8 cellular contexts compared by ENCODE assay signal in the genomic region with DNA sequence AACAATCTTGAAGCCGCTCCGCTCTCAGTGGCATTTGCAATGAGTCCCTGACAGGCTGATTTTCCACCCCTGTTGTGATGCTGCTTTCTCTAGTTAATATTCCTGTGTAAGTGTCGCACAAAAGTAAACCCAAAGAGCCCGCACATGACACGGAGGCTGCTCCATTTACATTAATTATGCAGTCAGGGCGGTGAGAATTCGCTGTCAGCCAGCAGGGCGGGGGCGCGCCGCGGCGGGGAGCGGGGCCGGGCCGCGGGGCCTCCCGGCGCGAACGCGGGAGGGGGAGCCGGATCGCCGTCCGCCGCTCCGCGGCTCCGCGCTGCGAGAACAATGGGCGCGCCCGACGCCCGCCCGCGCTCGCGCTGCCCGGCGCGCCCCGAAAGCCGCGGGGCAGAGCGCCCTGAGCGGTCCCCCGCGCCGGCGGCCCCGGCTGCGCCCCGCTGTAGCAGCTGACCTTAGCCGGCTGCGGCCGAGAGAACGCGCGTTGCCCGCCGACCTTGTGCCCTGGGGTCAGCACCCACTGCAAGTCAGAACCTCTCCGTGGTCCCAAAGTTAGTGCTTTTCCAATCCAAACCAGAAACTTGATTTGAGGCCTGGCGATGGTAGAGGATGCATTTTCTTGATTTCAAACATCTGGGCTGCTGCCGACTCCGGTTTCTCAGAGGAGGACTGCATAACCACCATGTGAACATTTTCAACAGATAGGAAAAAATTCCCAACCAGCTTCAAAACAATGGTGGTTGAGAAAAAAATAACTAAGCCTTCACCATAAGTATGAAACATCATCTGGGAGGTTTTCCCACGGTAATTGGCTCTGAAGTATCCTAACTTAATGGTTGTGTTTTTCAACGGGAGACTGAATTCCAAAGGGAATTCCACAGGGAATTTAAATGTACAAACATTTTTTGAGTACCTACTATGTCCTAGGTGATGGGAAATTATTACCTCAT.
DNase-seq lines count a peak whose midpoint lies in the region; ATAC-seq, FAIRE-seq and TF ChIP-seq lines count a peak whose summit lies in the region.

No MANE protein-coding gene starts in this region.

- peak overlapping the region; percentile 11 for H3K27ac Mint-ChIP-seq in stimulated activated memory B cell treated with anti-CD40 and anti-IgM and Interleukin-4, amounts not matched to agents 10 μg/mL and 1 μg/mL and 100 μg/mL, for 72 hours

- H3K4me1 ChIP-seq in mononuclear cell (ENCODE audit: insufficient read depth, low read length) = peaks cover 11% of the 10 kb centered on the region

- H3K27me3 ChIP-seq in mononuclear cell (ENCODE audit: insufficient read depth, low read length) = peaks cover 33% of the 10 kb centered on the region

- H3K36me3 Mint-ChIP-seq in stimulated activated memory B cell treated with anti-CD40 and anti-IgM and Interleukin-4, amounts not matched to agents 10 μg/mL and 1 μg/mL and 100 μg/mL, for 72 hours = no peaks in the 10 kb centered on the region

- peak; percentile 53 for ATAC-seq in GM19395 (IDR thresholded peaks at IDR 0.05; ENCODE audit: unreplicated experiment)
- ATAC-seq in stimulated activated memory B cell treated with anti-CD40 and anti-IgM and Interleukin-4, amounts not matched to agents 10 μg/mL and 1 μg/mL and 100 μg/mL, for 72 hours = peak; percentile 69

- H3K4me3 ChIP-seq in mononuclear cell (ENCODE audit: low read length) = peak overlapping the region; percentile 37

- no peaks in the 10 kb centered on the region for H3K9me3 Mint-ChIP-seq in stimulated activated memory B cell treated with anti-CD40 and anti-IgM and Interleukin-4, amounts not matched to agents 10 μg/mL and 1 μg/mL and 100 μg/mL, for 72 hours

- no peak for FAIRE-seq in urothelium cell line (lab: Jason Lieb, UNC)

- H3K4me1 Mint-ChIP-seq in stimulated activated memory B cell treated with anti-CD40 and anti-IgM and Interleukin-4, amounts not matched to agents 10 μg/mL and 1 μg/mL and 100 μg/mL, for 72 hours = peaks cover 24% of the 10 kb centered on the region

- H3K27me3 Mint-ChIP-seq in stimulated activated memory B cell treated with anti-CD40 and anti-IgM and Interleukin-4, amounts not matched to agents 10 μg/mL and 1 μg/mL and 100 μg/mL, for 72 hours = no peaks in the 10 kb centered on the region

- DNase-seq in AG20443 (ENCODE audit: low spot score) (peak; percentile 74), NCI-H524 treated with DMSO at 0.1 percent for 48 hours (lab: John Stamatoyannopoulos, UW) (peak; percentile 33), activated T-cell treated with anti-CD3 and anti-CD28 coated beads for 4 hours (peak; percentile 24), erythroblast (lab: John Stamatoyannopoulos, UW) (peak; percentile 58 to 59), urothelium cell line (ENCODE audit: low spot score) (no peak)

- H3K4me3 Mint-ChIP-seq in stimulated activated memory B cell treated with anti-CD40 and anti-IgM and Interleukin-4, amounts not matched to agents 10 μg/mL and 1 μg/mL and 100 μg/mL, for 72 hours = peak overlapping the region; percentile 75

- TF ChIP-seq POLR2A in erythroblast (IDR thresholded peaks at IDR 0.05; ENCODE audit: low read length) = no peak

- no peaks in the 10 kb centered on the region for H3K9me3 ChIP-seq in mononuclear cell (ENCODE audit: low read depth, low read length)
